In genomic region chr7:26166681-26167266, GRCh38 we compare ENCODE assay signal across 8 cellular contexts. TPM values are rescaled to one million over a fixed set of nuclear protein-coding genes. Genes with fewer than 3 reads are reported as not detected.
DNase-seq lines count a peak whose midpoint lies in the region; ATAC-seq, FAIRE-seq and TF ChIP-seq lines count a peak whose summit lies in the region.

No MANE protein-coding gene starts in this region.

- H3K4me3 ChIP-seq in sigmoid colon, result no peak overlapping the region

- intact Hi-C loops in activated CD4-positive, alpha-beta T cell treated with anti-CD3 and anti-CD28 coated beads, Interleukin-2, amount 10 ng/mL, durations not matched to agents 24 days and 14 days (cut with micrococcal nuclease), result loop anchor here (1.0 kb wide), 1 partner anchor 10 kb away; no protein-coding TSS in a partner anchor
- intact Hi-C loops in sigmoid colon (cut with DNase I), result no loop called here

- H3K27ac ChIP-seq in sigmoid colon, result no peak overlapping the region

- no peak for TF ChIP-seq POLR2A in sigmoid colon (IDR thresholded peaks at IDR 0.05)

- no peaks in the 10 kb centered on the region for H3K27me3 Mint-ChIP-seq in activated CD4-positive, alpha-beta T cell treated with anti-CD3 and anti-CD28 coated beads, Interleukin-2, amount 10 ng/mL, durations not matched to agents 24 days and 14 days
- no peaks in the 10 kb centered on the region for H3K27me3 Mint-ChIP-seq in activated T-helper 17 cell treated with anti-CD3 and anti-CD28 coated beads, Interleukin-2, amount 50 U/mL, for 72 hours

- peaks cover 0 to 8% (median 4%) of the 10 kb centered on the region in 3 donors for H3K27me3 ChIP-seq in sigmoid colon

- peaks cover 55% of the 10 kb centered on the region for H3K4me1 Mint-ChIP-seq in activated CD4-positive, alpha-beta T cell treated with anti-CD3 and anti-CD28 coated beads, Interleukin-2, amount 10 ng/mL, durations not matched to agents 24 days and 14 days
- peaks cover 24% of the 10 kb centered on the region for H3K4me1 Mint-ChIP-seq in activated T-helper 17 cell treated with anti-CD3 and anti-CD28 coated beads, Interleukin-2, amount 50 U/mL, for 72 hours

- H3K27ac Mint-ChIP-seq in activated CD4-positive, alpha-beta T cell treated with anti-CD3 and anti-CD28 coated beads, Interleukin-2, amount 10 ng/mL, durations not matched to agents 24 days and 14 days, result peak overlapping the region; percentile 71
- peak overlapping the region; percentile 85 for H3K27ac Mint-ChIP-seq in activated T-helper 17 cell treated with anti-CD3 and anti-CD28 coated beads, Interleukin-2, amount 50 U/mL, for 72 hours

- no peak for FAIRE-seq in frontal cortex (lab: Jason Lieb, UNC)

- peak; percentile 6 for ATAC-seq in HG02943 (IDR thresholded peaks at IDR 0.05; ENCODE audit: low read depth, unreplicated experiment)
- ATAC-seq in activated T-helper 17 cell treated with anti-CD3 and anti-CD28 coated beads, Interleukin-2, amount 50 U/mL, for 72 hours (replicated peaks), result peak; percentile 94
- ATAC-seq in stimulated activated naive CD8-positive, alpha-beta T cell treated with anti-CD3 and anti-CD28 coated beads, Interleukin-15, Interleukin-2, amounts not matched to agents 100 U/mL and 50 U/mL, for 24 hours, result peak; percentile 96

- H3K36me3 ChIP-seq in sigmoid colon, result no peaks in the 10 kb centered on the region

- no peak for TF ChIP-seq CTCF in sigmoid colon (IDR thresholded peaks at IDR 0.05)

- no peak for DNase-seq in activated CD4-positive, alpha-beta T cell treated with anti-CD3 and anti-CD28 coated beads, Interleukin-2, amount 10 ng/mL, durations not matched to agents 24 days and 14 days
- DNase-seq in activated CD4-positive, alpha-beta T cell treated with anti-CD3 and anti-CD28 coated beads, Interleukin-2, amount 50 U/mL, for 4 hours, result no peak
- DNase-seq in stimulated activated naive CD8-positive, alpha-beta T cell treated with anti-CD3 and anti-CD28 coated beads, Interleukin-15, Interleukin-2, amounts not matched to agents 100 U/mL and 50 U/mL, for 24 hours, result peak; percentile 41
- DNase-seq in NCI-H748 treated with DMSO at 0.1 percent for 48 hours (lab: John Stamatoyannopoulos, UW) (no peak), sigmoid colon (no peak), frontal cortex (ENCODE audit: low spot score in 2 of 2) (no peak)

- no peaks in the 10 kb centered on the region for H3K9me3 Mint-ChIP-seq in activated CD4-positive, alpha-beta T cell treated with anti-CD3 and anti-CD28 coated beads, Interleukin-2, amount 10 ng/mL, durations not matched to agents 24 days and 14 days
- H3K9me3 Mint-ChIP-seq in activated T-helper 17 cell treated with anti-CD3 and anti-CD28 coated beads, Interleukin-2, amount 50 U/mL, for 72 hours, result no peaks in the 10 kb centered on the region

- H3K9me3 ChIP-seq in sigmoid colon, result peaks cover 0 to 5% (median 0%) of the 10 kb centered on the region in 4 donors

- TF ChIP-seq EP300 in sigmoid colon (IDR thresholded peaks at IDR 0.05), result no peak

- 61 to 72% methylated on average over 5 of the region's 5 CpGs for WGBS in sigmoid colon, 2 donors

- peak overlapping the region; percentile 15 for H3K4me3 Mint-ChIP-seq in activated CD4-positive, alpha-beta T cell treated with anti-CD3 and anti-CD28 coated beads, Interleukin-2, amount 10 ng/mL, durations not matched to agents 24 days and 14 days
- H3K4me3 Mint-ChIP-seq in activated T-helper 17 cell treated with anti-CD3 and anti-CD28 coated beads, Interleukin-2, amount 50 U/mL, for 72 hours, result peak overlapping the region; percentile 67

- peaks cover 58% of the 10 kb centered on the region for H3K36me3 Mint-ChIP-seq in activated CD4-positive, alpha-beta T cell treated with anti-CD3 and anti-CD28 coated beads, Interleukin-2, amount 10 ng/mL, durations not matched to agents 24 days and 14 days (ENCODE audit: low read depth)
- peaks cover 40% of the 10 kb centered on the region for H3K36me3 Mint-ChIP-seq in activated T-helper 17 cell treated with anti-CD3 and anti-CD28 coated beads, Interleukin-2, amount 50 U/mL, for 72 hours (ENCODE audit: low read depth)

- H3K4me1 ChIP-seq in sigmoid colon, result no peaks in the 10 kb centered on the region

RNA-seq across cellular contexts. Expression of gene NFE2L3, which starts 14.8 kb away (rescaled TPM):
- total RNA-seq in activated CD4-positive, alpha-beta T cell treated with anti-CD3 and anti-CD28 coated beads, Interleukin-2, amount 10 ng/mL, durations not matched to agents 24 days and 14 days, result 67.8 and 68.7 TPM in 2 replicates
- total RNA-seq in activated T-helper 17 cell treated with anti-CD3 and anti-CD28 coated beads, Interleukin-2, amount 50 U/mL, for 72 hours, result 10 to 100 TPM; 24.1 to 27.6 TPM
- total RNA-seq in sigmoid colon (1 to 10 TPM in 3 of 4 donors, under 1 TPM in 1; 0.55 to 2.1 (median 1.7) TPM), frontal cortex (9.8 TPM)
- 10 to 100 TPM in 1 of 3 donors, 1 to 10 TPM in 1, under 1 TPM in 1; 0.60 to 15.0 (median 2.3) TPM for polyA plus RNA-seq in sigmoid colon

RNA-seq across cellular contexts. Expression of gene HNRNPA2B1, which starts 33.8 kb away (rescaled TPM):
- total RNA-seq in activated CD4-positive, alpha-beta T cell treated with anti-CD3 and anti-CD28 coated beads, Interleukin-2, amount 10 ng/mL, durations not matched to agents 24 days and 14 days, result 862 and 873 TPM in 2 replicates
- total RNA-seq in activated T-helper 17 cell treated with anti-CD3 and anti-CD28 coated beads, Interleukin-2, amount 50 U/mL, for 72 hours, result 100 to 1,000 TPM; 491 to 882 TPM
- total RNA-seq in sigmoid colon (100 to 1,000 TPM; 141 to 208 (median 181) TPM), frontal cortex (135 TPM)
- 100 to 1,000 TPM; 437 to 885 (median 514) TPM for polyA plus RNA-seq in sigmoid colon

RNA-seq across cellular contexts. Expression of gene CBX3, which starts 34.8 kb away (rescaled TPM):
- total RNA-seq in activated CD4-positive, alpha-beta T cell treated with anti-CD3 and anti-CD28 coated beads, Interleukin-2, amount 10 ng/mL, durations not matched to agents 24 days and 14 days, result 307 and 313 TPM in 2 replicates
- 100 to 1,000 TPM; 179 to 242 TPM for total RNA-seq in activated T-helper 17 cell treated with anti-CD3 and anti-CD28 coated beads, Interleukin-2, amount 50 U/mL, for 72 hours
- total RNA-seq in sigmoid colon (10 to 100 TPM; 58.1 to 97.1 (median 88.3) TPM), frontal cortex (183 TPM)
- polyA plus RNA-seq in sigmoid colon, result 100 to 1,000 TPM in 1 of 3 donors, 10 to 100 TPM in 2; 93.6 to 101 (median 94.9) TPM

Comparison
In these comparisons a context has a peak if more than half of its experiments do, and no peak if none do; other contexts are left out.
1. ATAC-seq: peak in every context shown above with its lines; median percentile 96 in stimulated activated naive CD8-positive, alpha-beta T cell treated with anti-CD3 and anti-CD28 coated beads, Interleukin-15, Interleukin-2, amounts not matched to agents 100 U/mL and 50 U/mL, for 24 hours; 94 in activated T-helper 17 cell treated with anti-CD3 and anti-CD28 coated beads, Interleukin-2, amount 50 U/mL, for 72 hours; 6 in HG02943.